13 cellular contexts compared by ENCODE assay signal in genomic region chr3:29441020-29441324, GRCh38.
DNase-seq lines count a peak whose midpoint lies in the region; ATAC-seq, FAIRE-seq and TF ChIP-seq lines count a peak whose summit lies in the region.
"Had no signal": no experiment of that assay in that cellular context is flagged by ENCODE, and none has a peak within 500 bp of the region (broad histone marks: within the 10 kb centered on the region; RNA-seq: fewer than 3 reads in every experiment).

No MANE protein-coding gene starts in this region.

- H3K9me1 ChIP-seq in keratinocyte (ENCODE audit: control insufficient read depth, extremely low read depth, insufficient read depth, low read length): no peaks in the 10 kb centered on the region

- no peaks in the 10 kb centered on the region for H3K27me3 Mint-ChIP-seq in progenitor cell of endocrine pancreas
- H3K27me3 Mint-ChIP-seq in naive thymus-derived CD4-positive, alpha-beta T cell: peaks cover 0 to 23% (median 8%) of the 10 kb centered on the region in 5 donors
- H3K27me3 Mint-ChIP-seq: stimulated activated memory B cell treated with anti-CD40 and anti-IgM and Interleukin-4, amounts not matched to agents 10 μg/mL and 1 μg/mL and 100 μg/mL, for 72 hours had no signal

- FAIRE-seq in G401.6 (lab: Jason Lieb, UNC) (peak; percentile 99), keratinocyte (lab: Jason Lieb, UNC) (peak; percentile 5), frontal cortex (lab: Jason Lieb, UNC) (no peak)

- peaks cover 3% of the 10 kb centered on the region for H3K4me1 ChIP-seq in keratinocyte (ENCODE audit: control insufficient read depth, extremely low read depth, insufficient read depth, low read length)
- H3K4me1 ChIP-seq in naive thymus-derived CD4-positive, alpha-beta T cell (ENCODE audit: control insufficient read depth in 2 of 2, insufficient read depth in 2 of 2, low read length in 2 of 2): no peaks in the 10 kb centered on the region

- DNase-seq in NCI-H1105 (lab: John Stamatoyannopoulos, UW): peak; percentile 41
- DNase-seq in keratinocyte (ENCODE audit: low read depth, low spot score): no peak
- DNase-seq in progenitor cell of endocrine pancreas (ENCODE audit: low spot score, unreplicated experiment): no peak
- DNase-seq in frontal cortex (ENCODE audit: low spot score in 2 of 2): no peak
- DNase-seq in stimulated activated naive CD4-positive, alpha-beta T cell treated with Interleukin-2 at 50 U/mL for 16 hours (lab: John Stamatoyannopoulos, UW): no peak
- DNase-seq in naive thymus-derived CD4-positive, alpha-beta T cell: no peak
- no peak for DNase-seq in SKM-1 treated with dmso at 0.1 percent for 144 hours (lab: John Stamatoyannopoulos, UW; ENCODE audit: unreplicated experiment)
- DNase-seq: GOT3, NCI-H2081 treated with DMSO at 0.1 percent for 48 hours, WERI-Rb-1 had no signal

- CTCF ChIA-PET in naive thymus-derived CD4-positive, alpha-beta T cell (lab: Charles Lee): no interaction called here

- peaks cover 21% of the 10 kb centered on the region for H3K4me1 Mint-ChIP-seq in progenitor cell of endocrine pancreas (ENCODE audit: low read depth)
- H3K4me1 Mint-ChIP-seq in naive thymus-derived CD4-positive, alpha-beta T cell: peaks cover 0 to 9% (median 3%) of the 10 kb centered on the region in 7 donors
- H3K4me1 Mint-ChIP-seq: stimulated activated memory B cell treated with anti-CD40 and anti-IgM and Interleukin-4, amounts not matched to agents 10 μg/mL and 1 μg/mL and 100 μg/mL, for 72 hours had no signal

- H3K36me3 ChIP-seq in keratinocyte (ENCODE audit: control insufficient read depth in 2 of 2, extremely low read depth in 1 of 2, insufficient read depth in 2 of 2, low read length in 2 of 2): no peaks in the 10 kb centered on the region
- no peaks in the 10 kb centered on the region for H3K36me3 ChIP-seq in naive thymus-derived CD4-positive, alpha-beta T cell (ENCODE audit: control insufficient read depth in 2 of 3, insufficient read depth in 3 of 3, low read length in 3 of 3)
- H3K36me3 ChIP-seq: WERI-Rb-1 had no signal

- H3K27ac Mint-ChIP-seq in progenitor cell of endocrine pancreas: peak overlapping the region; percentile 80
- H3K27ac Mint-ChIP-seq in naive thymus-derived CD4-positive, alpha-beta T cell: no peak overlapping the region
- H3K27ac Mint-ChIP-seq: stimulated activated memory B cell treated with anti-CD40 and anti-IgM and Interleukin-4, amounts not matched to agents 10 μg/mL and 1 μg/mL and 100 μg/mL, for 72 hours had no signal

- no peak overlapping the region for H3K9ac ChIP-seq in keratinocyte (ENCODE audit: control insufficient read depth, extremely low read depth, insufficient read depth, low read length)

- no peak overlapping the region for H3K27ac ChIP-seq in keratinocyte (ENCODE audit: control insufficient read depth, insufficient read depth, low read length)
- H3K27ac ChIP-seq in naive thymus-derived CD4-positive, alpha-beta T cell (ENCODE audit: low read depth, low read length): no peak overlapping the region
- H3K27ac ChIP-seq: HL-60, WERI-Rb-1 had no signal

- no peak for TF ChIP-seq CTCF in keratinocyte (optimal IDR thresholded peaks at IDR 0.05 in 1 of 3, IDR thresholded peaks at IDR 0.05 in 1 of 3, conservative IDR thresholded peaks at IDR 0.05 in 1 of 3; ENCODE audit: extremely low read depth in 1 of 3, insufficient read depth in 2 of 3, low read length in 3 of 3)
- no peak for TF ChIP-seq CTCF in progenitor cell of endocrine pancreas (IDR thresholded peaks at IDR 0.05; ENCODE audit: unreplicated experiment)

- H3K27me3 ChIP-seq in keratinocyte (ENCODE audit: control insufficient read depth, extremely low read depth, insufficient read depth, low read length): no peaks in the 10 kb centered on the region
- no peaks in the 10 kb centered on the region for H3K27me3 ChIP-seq in naive thymus-derived CD4-positive, alpha-beta T cell (ENCODE audit: control insufficient read depth in 2 of 2, insufficient read depth in 2 of 2, low read length in 2 of 2)

- POLR2A ChIA-PET in naive thymus-derived CD4-positive, alpha-beta T cell (lab: Charles Lee): no interaction called here

- no peak for ATAC-seq in naive thymus-derived CD4-positive, alpha-beta T cell
- ATAC-seq: stimulated activated memory B cell treated with anti-CD40 and anti-IgM and Interleukin-4, amounts not matched to agents 10 μg/mL and 1 μg/mL and 100 μg/mL, for 72 hours had no signal

- no peaks in the 10 kb centered on the region for H4K20me1 ChIP-seq in keratinocyte (ENCODE audit: control insufficient read depth, extremely low read depth, insufficient read depth, low read length)

- H3K36me3 Mint-ChIP-seq in progenitor cell of endocrine pancreas (ENCODE audit: insufficient read depth): no peaks in the 10 kb centered on the region
- H3K36me3 Mint-ChIP-seq in naive thymus-derived CD4-positive, alpha-beta T cell: peaks cover 0 to 4% (median 0%) of the 10 kb centered on the region in 5 donors
- H3K36me3 Mint-ChIP-seq: stimulated activated memory B cell treated with anti-CD40 and anti-IgM and Interleukin-4, amounts not matched to agents 10 μg/mL and 1 μg/mL and 100 μg/mL, for 72 hours had no signal

- dilution Hi-C loops in keratinocyte (cut with MboI; ENCODE audit: extremely low pct_ligation_motif_present, low sequenced_read_pairs): no loop called here

- no peaks in the 10 kb centered on the region for H3K79me2 ChIP-seq in keratinocyte (ENCODE audit: control insufficient read depth, insufficient read depth, low read length)

- peaks cover 13% of the 10 kb centered on the region for H3K9me3 Mint-ChIP-seq in progenitor cell of endocrine pancreas (ENCODE audit: low read depth)
- H3K9me3 Mint-ChIP-seq in naive thymus-derived CD4-positive, alpha-beta T cell: peaks cover 0 to 16% (median 4%) of the 10 kb centered on the region in 11 donors

- no peak overlapping the region for H3K4me3 ChIP-seq in keratinocyte (ENCODE audit: control insufficient read depth in 2 of 3, extremely low read depth in 1 of 3, insufficient read depth in 2 of 3, low read depth in 1 of 3, low read length in 3 of 3)
- no peak overlapping the region for H3K4me3 ChIP-seq in naive thymus-derived CD4-positive, alpha-beta T cell (ENCODE audit: low read length)

- intact Hi-C loops in naive thymus-derived CD4-positive, alpha-beta T cell (cut with micrococcal nuclease): no loop called here

- H3K4me3 Mint-ChIP-seq in progenitor cell of endocrine pancreas (ENCODE audit: low read depth): peak overlapping the region; percentile 71
- H3K4me3 Mint-ChIP-seq in naive thymus-derived CD4-positive, alpha-beta T cell: no peak overlapping the region
- H3K4me3 Mint-ChIP-seq: stimulated activated memory B cell treated with anti-CD40 and anti-IgM and Interleukin-4, amounts not matched to agents 10 μg/mL and 1 μg/mL and 100 μg/mL, for 72 hours had no signal

- no peaks in the 10 kb centered on the region for H3K9me3 ChIP-seq in keratinocyte (ENCODE audit: control insufficient read depth, low read depth, low read length)
- H3K9me3 ChIP-seq in naive thymus-derived CD4-positive, alpha-beta T cell (ENCODE audit: control insufficient read depth in 2 of 3, low read length in 3 of 3): no peaks in the 10 kb centered on the region

- H2AFZ ChIP-seq in keratinocyte (ENCODE audit: control insufficient read depth, low read length): no peak overlapping the region

- H3K4me2 ChIP-seq in keratinocyte (ENCODE audit: control insufficient read depth, extremely low read depth, insufficient read depth, low read depth, low read length): peak overlapping the region; percentile 88
